Comparison of ENCODE assay signal across 1 cellular context in the genomic region with DNA sequence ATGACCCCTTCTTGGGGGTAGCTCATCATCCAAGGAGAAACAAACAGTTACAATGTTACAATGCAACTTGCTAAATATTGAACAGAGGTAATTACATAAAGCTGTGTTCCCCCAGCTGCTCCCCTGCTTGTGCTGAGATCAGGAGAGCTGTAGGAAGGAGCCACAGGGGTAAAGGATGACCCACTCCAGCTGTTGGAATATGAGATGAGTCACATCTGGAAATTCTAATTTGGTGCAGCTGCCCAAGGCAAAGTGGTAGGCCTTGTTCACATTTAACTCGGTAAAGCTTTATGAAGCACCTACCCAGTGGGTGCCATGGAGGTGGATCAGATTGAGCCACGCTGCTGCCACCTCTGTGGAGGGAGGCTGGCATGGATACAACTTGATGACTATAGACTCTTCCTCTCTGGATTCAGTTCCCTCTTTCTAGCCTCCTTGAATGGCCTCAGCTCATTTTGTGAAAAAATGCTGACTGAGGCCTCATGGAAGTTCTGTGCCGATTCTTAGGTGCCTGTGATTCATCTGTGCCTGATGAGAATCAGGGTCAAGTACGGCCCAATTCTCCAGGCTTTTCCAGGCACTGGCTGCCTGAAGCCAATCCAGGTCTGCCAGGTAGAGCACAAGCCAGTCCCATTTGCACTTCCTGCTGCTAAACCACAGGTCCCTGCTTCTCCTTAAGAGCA.
TF ChIP-seq lines count a peak whose summit lies in the region.

No MANE protein-coding gene starts in this region.

TF ChIP-seq in HepG2, 621 proteins besides CTCF, POLR2A, EP300 and RAD21 (continued from another document):
- TF ChIP-seq, protein P1, sequence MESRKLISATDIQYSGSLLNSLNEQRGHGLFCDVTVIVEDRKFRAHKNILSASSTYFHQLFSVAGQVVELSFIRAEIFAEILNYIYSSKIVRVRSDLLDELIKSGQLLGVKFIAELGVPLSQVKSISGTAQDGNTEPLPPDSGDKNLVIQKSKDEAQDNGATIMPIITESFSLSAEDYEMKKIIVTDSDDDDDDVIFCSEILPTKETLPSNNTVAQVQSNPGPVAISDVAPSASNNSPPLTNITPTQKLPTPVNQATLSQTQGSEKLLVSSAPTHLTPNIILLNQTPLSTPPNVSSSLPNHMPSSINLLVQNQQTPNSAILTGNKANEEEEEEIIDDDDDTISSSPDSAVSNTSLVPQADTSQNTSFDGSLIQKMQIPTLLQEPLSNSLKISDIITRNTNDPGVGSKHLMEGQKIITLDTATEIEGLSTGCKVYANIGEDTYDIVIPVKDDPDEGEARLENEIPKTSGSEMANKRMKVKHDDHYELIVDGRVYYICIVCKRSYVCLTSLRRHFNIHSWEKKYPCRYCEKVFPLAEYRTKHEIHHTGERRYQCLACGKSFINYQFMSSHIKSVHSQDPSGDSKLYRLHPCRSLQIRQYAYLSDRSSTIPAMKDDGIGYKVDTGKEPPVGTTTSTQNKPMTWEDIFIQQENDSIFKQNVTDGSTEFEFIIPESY (CRISPR knock-in tag; IDR thresholded peaks at IDR 0.05), result no peak
